ENCODE assay signal across 8 cellular contexts in the genomic region with DNA sequence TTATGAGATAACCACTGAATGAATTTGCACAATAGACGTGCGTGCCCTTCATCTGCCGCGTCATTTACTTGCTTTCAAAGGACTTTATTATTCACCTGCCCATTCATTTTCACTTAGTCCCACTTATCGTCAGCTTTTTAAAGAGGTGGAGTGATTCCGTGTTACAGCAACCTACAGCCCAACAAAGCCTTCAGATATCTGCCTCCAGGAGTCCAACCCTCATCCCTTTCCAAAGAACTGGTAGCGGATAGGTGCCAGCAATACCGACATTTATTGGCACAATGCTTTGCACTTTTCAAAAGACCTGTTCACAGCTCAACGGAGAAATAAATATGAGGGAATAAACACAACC. TPM values are rescaled to one million over a fixed set of nuclear protein-coding genes. Genes with fewer than 3 reads are reported as not detected.
DNase-seq lines count a peak whose midpoint lies in the region; ATAC-seq and FAIRE-seq lines count a peak whose summit lies in the region.

No MANE protein-coding gene starts in this region.

- peaks cover 8% of the 10 kb centered on the region for H3K36me3 Mint-ChIP-seq in activated naive CD8-positive, alpha-beta T cell

- peaks cover 12% of the 10 kb centered on the region; the same call in 1 of the 2 replicates for H3K36me3 ChIP-seq in ACC112 (ENCODE audit: insufficient read depth, low read length)
- H3K36me3 ChIP-seq in HUES48 (ENCODE audit: control insufficient read depth, insufficient read depth, low read length): peaks cover 19% of the 10 kb centered on the region
- no peaks in the 10 kb centered on the region for H3K36me3 ChIP-seq in iPS-15b (ENCODE audit: control insufficient read depth, insufficient read depth, low read length)
- H3K36me3 ChIP-seq in small intestine (ENCODE audit: control insufficient read depth in 2 of 2, insufficient read depth in 2 of 2, low read length in 2 of 2): no peaks in the 10 kb centered on the region

- WGBS in small intestine, 3 donors: 1 to 3% (median 2%) methylated on average over 9 of the region's 9 CpGs

- H3K27me3 Mint-ChIP-seq in activated naive CD8-positive, alpha-beta T cell: no peaks in the 10 kb centered on the region

- H3K4me1 ChIP-seq in ACC112 (ENCODE audit: control insufficient read depth, insufficient read depth, low read length, unreplicated experiment): peaks cover 21% of the 10 kb centered on the region
- H3K4me1 ChIP-seq in HUES48 (ENCODE audit: control insufficient read depth, insufficient read depth, low read length): peaks cover 6% of the 10 kb centered on the region; the same call in 1 of the 2 replicates
- no peaks in the 10 kb centered on the region for H3K4me1 ChIP-seq in iPS-15b (ENCODE audit: control insufficient read depth, insufficient read depth, low read length)
- H3K4me1 ChIP-seq in small intestine (ENCODE audit: control insufficient read depth in 2 of 2, insufficient read depth in 1 of 2, low read depth in 1 of 2, low read length in 1 of 2): peaks cover 2 to 6% of the 10 kb centered on the region in 2 donors

- H3K79me2 ChIP-seq in ACC112 (ENCODE audit: control insufficient read depth, insufficient read depth, low read length, unreplicated experiment): peaks cover 51% of the 10 kb centered on the region

- DNase-seq in small intestine: peak; percentile 53

- H3K27me3 ChIP-seq in ACC112 (ENCODE audit: insufficient read depth, low read length) (no peaks in the 10 kb centered on the region), HUES48 (ENCODE audit: control insufficient read depth, insufficient read depth, low read length) (no peaks in the 10 kb centered on the region), iPS-15b (ENCODE audit: control insufficient read depth, insufficient read depth, low read length) (no peaks in the 10 kb centered on the region), small intestine (ENCODE audit: control insufficient read depth in 2 of 2, insufficient read depth in 2 of 2, low read length in 2 of 2) (no peaks in the 10 kb centered on the region)

- H3K4me3 ChIP-seq in ACC112 (ENCODE audit: low read depth, low read length): peak overlapping the region; percentile 99
- H3K4me3 ChIP-seq in HUES48 (ENCODE audit: low read depth, low read length): peak overlapping the region; percentile 98
- peak overlapping the region; percentile 92 for H3K4me3 ChIP-seq in iPS-15b (ENCODE audit: low read depth, low read length)
- H3K4me3 ChIP-seq in small intestine (ENCODE audit: low read depth in 1 of 2, low read length in 2 of 2): peak overlapping the region; percentile 80 to 88

- H2AFZ ChIP-seq in ACC112 (ENCODE audit: low read length, unreplicated experiment): peak overlapping the region; percentile 36

- peak overlapping the region; percentile 88 for H3K27ac ChIP-seq in ACC112 (ENCODE audit: low read depth, low read length)
- H3K27ac ChIP-seq in HUES48 (ENCODE audit: low read depth, low read length): peak overlapping the region; percentile 95
- H3K27ac ChIP-seq in small intestine (ENCODE audit: low read depth in 1 of 2, low read length in 1 of 2): peak overlapping the region; percentile 52 to 90

- FAIRE-seq in small intestine (lab: Jason Lieb, UNC): no peak

- H3K9ac ChIP-seq in HUES48 (ENCODE audit: low read depth, low read length) (peak overlapping the region; percentile 86), iPS-15b (ENCODE audit: low read depth, low read length) (peak overlapping the region; percentile 86)

- no peaks in the 10 kb centered on the region for H3K9me3 Mint-ChIP-seq in activated naive CD8-positive, alpha-beta T cell (ENCODE audit: low read depth)

- no peaks in the 10 kb centered on the region for H3K9me3 ChIP-seq in HUES48 (ENCODE audit: control insufficient read depth, insufficient read depth, low read length)
- no peaks in the 10 kb centered on the region for H3K9me3 ChIP-seq in iPS-15b (ENCODE audit: control insufficient read depth, insufficient read depth, low read length)
- no peaks in the 10 kb centered on the region for H3K9me3 ChIP-seq in small intestine (ENCODE audit: control insufficient read depth, low read depth)

- peaks cover 43% of the 10 kb centered on the region for H3K4me1 Mint-ChIP-seq in activated naive CD8-positive, alpha-beta T cell (ENCODE audit: low read depth)

- peak overlapping the region; percentile 100 for H3K4me3 Mint-ChIP-seq in activated naive CD8-positive, alpha-beta T cell

- ATAC-seq in GM18511 (IDR thresholded peaks at IDR 0.05; ENCODE audit: unreplicated experiment) (peak; percentile 7), HG02840 (IDR thresholded peaks at IDR 0.05; ENCODE audit: low FRiP score, unreplicated experiment) (no peak), GM18861 (IDR thresholded peaks at IDR 0.05; ENCODE audit: unreplicated experiment) (no peak)

- peak overlapping the region; percentile 96 for H3K27ac Mint-ChIP-seq in activated naive CD8-positive, alpha-beta T cell

RNA-seq across cellular contexts. Expression of a gene that starts 0.8 kb away (rescaled TPM):
- polyA plus RNA-seq in small intestine: 10 to 100 TPM in 2 of 3 donors, 1 to 10 TPM in 1; 9.9 to 18.6 (median 13.2) TPM

RNA-seq across cellular contexts. Expression of a gene that starts 20.4 kb away (rescaled TPM):
- polyA plus RNA-seq in small intestine: 1 to 10 TPM; 2.0 to 5.7 (median 3.0) TPM
